9 cellular contexts compared by ENCODE assay signal in genomic region chr1:58902830-58903229, GRCh38.
A peak's percentile ranks its signal among the peaks of the same experiment; 100 is the strongest.
DNase-seq lines count a peak whose midpoint lies in the region; ATAC-seq, FAIRE-seq and TF ChIP-seq lines count a peak whose summit lies in the region.
"Had no signal": no experiment of that assay in that cellular context is flagged by ENCODE, and none has a peak within 500 bp of the region (broad histone marks: within the 10 kb centered on the region; RNA-seq: fewer than 3 reads in every experiment).

No MANE protein-coding gene starts in this region.

- H4K91ac ChIP-seq in mesenchymal stem cell (ENCODE audit: low read length) = peak overlapping the region; percentile 94

- H3K4me1 Mint-ChIP-seq in activated T-cell treated with anti-CD3 and anti-CD28 coated beads, Interleukin-2, amount 50 U/mL, for 72 hours (ENCODE audit: low read depth) = peaks cover 11% of the 10 kb centered on the region
- peaks cover 15% of the 10 kb centered on the region for H3K4me1 Mint-ChIP-seq in astrocyte (ENCODE audit: low read depth, unreplicated experiment)

- FAIRE-seq in astrocyte (lab: Jason Lieb, UNC) = no peak

- TF ChIP-seq CTCF in astrocyte (IDR thresholded peaks at IDR 0.05; ENCODE audit: insufficient read depth, low read depth, low read length) (no peak), transverse colon (IDR thresholded peaks at IDR 0.05) (no peak)

- H3K9ac ChIP-seq in astrocyte (ENCODE audit: low read length) (peak overlapping the region; percentile 83), mesenchymal stem cell (ENCODE audit: low read length) (peak overlapping the region; percentile 90)

- peak overlapping the region in 1 of 2 experiments; percentile 90 for H3K18ac ChIP-seq in mesenchymal stem cell (ENCODE audit: low read depth in 1 of 2, low read length in 2 of 2)

- H2BK5ac ChIP-seq in mesenchymal stem cell (ENCODE audit: low read depth, low read length, poor library complexity, severe bottlenecking) = no peak overlapping the region

- H3K27ac Mint-ChIP-seq in activated T-cell treated with anti-CD3 and anti-CD28 coated beads, Interleukin-2, amount 50 U/mL, for 72 hours = peak overlapping the region; percentile 81
- H3K27ac Mint-ChIP-seq in astrocyte (ENCODE audit: unreplicated experiment) = peak overlapping the region; percentile 41

- H2BK120ac ChIP-seq in mesenchymal stem cell (ENCODE audit: low read depth, low read length) = peak overlapping the region; percentile 91

- H3K79me1 ChIP-seq in mesenchymal stem cell (replicated peaks; ENCODE audit: low read length, poor library complexity, severe bottlenecking) = no peaks in the 10 kb centered on the region

- peak overlapping the region; percentile 53 for H3K4me3 ChIP-seq in astrocyte (ENCODE audit: insufficient read depth, low read depth, low read length)
- H3K4me3 ChIP-seq in mesenchymal stem cell (ENCODE audit: insufficient read depth in 1 of 2, low read depth in 1 of 2, low read length in 2 of 2) = peak overlapping the region in 1 of 2 experiments; percentile 76
- H3K4me3 ChIP-seq in transverse colon = peak overlapping the region in 3 of 4 donors; percentile 39 to 58 (median 39)

- H2BK15ac ChIP-seq in mesenchymal stem cell (ENCODE audit: low read depth, poor library complexity, severe bottlenecking) = no peak overlapping the region

- H3K4me2 ChIP-seq in astrocyte (ENCODE audit: low read length) (peak overlapping the region; percentile 82), mesenchymal stem cell (ENCODE audit: low read length, poor library complexity, severe bottlenecking) (peak overlapping the region; percentile 76)

- no peaks in the 10 kb centered on the region for H3K79me2 ChIP-seq in astrocyte (ENCODE audit: insufficient read depth, low read length)

- intact Hi-C loops in transverse colon (cut with DNase I; ENCODE audit: low total_unique reads) = loop anchor here (5.0 to 10.0 kb wide), 2 partner anchors 394 to 802 kb away; partner anchors contain the start of gene FGGY

- peak overlapping the region; percentile 58 for H4K8ac ChIP-seq in mesenchymal stem cell (ENCODE audit: low read length)

- H3K23ac ChIP-seq in mesenchymal stem cell (ENCODE audit: low read length in 2 of 2) = no peak overlapping the region

- no peak for DNase-seq in activated T-cell treated with anti-CD3 and anti-CD28 coated beads, Interleukin-2, amount 50 U/mL, for 72 hours
- no peak for DNase-seq in activated T-cell treated with anti-CD3 and anti-CD28 coated beads, Interleukin-2, amount 50 U/mL, for 48 hours
- no peak for DNase-seq in astrocyte (ENCODE audit: low read depth)
- DNase-seq in mesenchymal stem cell = no peak
- no peak for DNase-seq in transverse colon
- no peak for DNase-seq in 8988T
- DNase-seq: NCI-H1048 had no signal

- H3K4me1 ChIP-seq in astrocyte (ENCODE audit: insufficient read depth, low read length) = peaks cover 4% of the 10 kb centered on the region
- H3K4me1 ChIP-seq in mesenchymal stem cell (ENCODE audit: control insufficient read depth, insufficient read depth, low read depth, low read length) = peaks cover 7% of the 10 kb centered on the region
- H3K4me1 ChIP-seq in transverse colon = peaks cover 17 to 60% (median 39%) of the 10 kb centered on the region in 4 donors

- H3K27me3 Mint-ChIP-seq in activated T-cell treated with anti-CD3 and anti-CD28 coated beads, Interleukin-2, amount 50 U/mL, for 72 hours (ENCODE audit: low read depth) = peaks cover 5% of the 10 kb centered on the region
- H3K27me3 Mint-ChIP-seq in astrocyte (ENCODE audit: low read depth, unreplicated experiment) = no peaks in the 10 kb centered on the region

- WGBS in mesenchymal stem cell = 100% methylated on average over 2 of the region's 2 CpGs
- WGBS in transverse colon (ENCODE audit: low coverage in 1 of 2), 2 donors = 76 to 87% methylated on average over 2 of the region's 2 CpGs

- H3K9me3 ChIP-seq in astrocyte (ENCODE audit: insufficient read depth, low read depth, low read length) (no peaks in the 10 kb centered on the region), mesenchymal stem cell (ENCODE audit: control insufficient read depth, low read length) (no peaks in the 10 kb centered on the region), transverse colon (no peaks in the 10 kb centered on the region)

- H4K20me1 ChIP-seq in astrocyte (ENCODE audit: insufficient read depth, low read length) = no peaks in the 10 kb centered on the region

- peak overlapping the region; percentile 75 to 99 for H2BK12ac ChIP-seq in mesenchymal stem cell (ENCODE audit: low read length in 2 of 2)

- H2AFZ ChIP-seq in astrocyte (ENCODE audit: low read depth, low read length) = no peak overlapping the region
- H2AFZ ChIP-seq in mesenchymal stem cell (ENCODE audit: low read depth, low read length) = no peak overlapping the region

- H3K27me3 ChIP-seq in astrocyte (ENCODE audit: insufficient read depth, low read length) (no peaks in the 10 kb centered on the region), mesenchymal stem cell (ENCODE audit: control insufficient read depth in 1 of 2, insufficient read depth in 1 of 2, low read length in 2 of 2) (no peaks in the 10 kb centered on the region), transverse colon (no peaks in the 10 kb centered on the region)

- H3K9me3 Mint-ChIP-seq in activated T-cell treated with anti-CD3 and anti-CD28 coated beads, Interleukin-2, amount 50 U/mL, for 72 hours = no peaks in the 10 kb centered on the region
- H3K9me3 Mint-ChIP-seq in astrocyte (ENCODE audit: unreplicated experiment) = no peaks in the 10 kb centered on the region

- ATAC-seq in activated T-cell treated with anti-CD3 and anti-CD28 coated beads, Interleukin-2, amount 50 U/mL, for 72 hours (replicated peaks in 1 of 2) = no peak
- ATAC-seq in HG02763 (IDR thresholded peaks at IDR 0.05; ENCODE audit: unreplicated experiment) (no peak), GM21825 (IDR thresholded peaks at IDR 0.05; ENCODE audit: unreplicated experiment) (no peak)

- no peak overlapping the region for H3K4ac ChIP-seq in mesenchymal stem cell (ENCODE audit: low read depth in 1 of 2, low read length in 2 of 2)

- peak overlapping the region; percentile 88 for H3K27ac ChIP-seq in astrocyte (ENCODE audit: low read depth, low read length)
- no peak overlapping the region for H3K27ac ChIP-seq in mesenchymal stem cell (ENCODE audit: low read length, poor library complexity, severe bottlenecking)
- peak overlapping the region; percentile 95 to 96 (median 96) for H3K27ac ChIP-seq in transverse colon

- peak overlapping the region; percentile 61 to 84 for H3K4me3 Mint-ChIP-seq in activated T-cell treated with anti-CD3 and anti-CD28 coated beads, Interleukin-2, amount 50 U/mL, for 72 hours
- H3K4me3 Mint-ChIP-seq in astrocyte (ENCODE audit: unreplicated experiment) = peak overlapping the region; percentile 54

- in situ Hi-C loops in transverse colon (cut with MboI; ENCODE audit: low pct_ligation_motif_present in 1 of 4, low pct_unique_long_range_greater_than_20kb in 1 of 4, low sequenced_read_pairs in 3 of 4) = loop anchor here in 2 of 4 donors (10.0 to 25.0 kb wide), 2 partner anchors 118 to 384 kb away; partner anchors contain the start of genes FGGY (in 1 of the 2) and JUN (in 1 of the 2)

- no peak overlapping the region for H3K14ac ChIP-seq in mesenchymal stem cell (ENCODE audit: low read length in 2 of 2)

- no peak for TF ChIP-seq EP300 in transverse colon (IDR thresholded peaks at IDR 0.05; ENCODE audit: low read depth)

- TF ChIP-seq POLR2A in transverse colon (IDR thresholded peaks at IDR 0.05) = no peak

- H3K36me3 ChIP-seq in astrocyte (ENCODE audit: insufficient read depth, low read length) = no peaks in the 10 kb centered on the region
- H3K36me3 ChIP-seq in mesenchymal stem cell (ENCODE audit: control insufficient read depth in 1 of 2, insufficient read depth in 2 of 2, low read depth in 1 of 2, low read length in 2 of 2) = no peaks in the 10 kb centered on the region
- no peaks in the 10 kb centered on the region for H3K36me3 ChIP-seq in transverse colon

- H2AK5ac ChIP-seq in mesenchymal stem cell (ENCODE audit: low read length, severe bottlenecking) = peak overlapping the region; percentile 74

- no peaks in the 10 kb centered on the region for H3K36me3 Mint-ChIP-seq in activated T-cell treated with anti-CD3 and anti-CD28 coated beads, Interleukin-2, amount 50 U/mL, for 72 hours (ENCODE audit: insufficient read depth in 2 of 2)
- no peaks in the 10 kb centered on the region for H3K36me3 Mint-ChIP-seq in astrocyte (ENCODE audit: low read depth, unreplicated experiment)
